17 cellular contexts compared by ENCODE assay signal in genomic region chr1:38571726-38572125, GRCh38.
"Had no signal": no experiment of that assay in that cellular context is flagged by ENCODE, and none has a peak within 500 bp of the region (broad histone marks: within the 10 kb centered on the region; RNA-seq: fewer than 3 reads in every experiment).

No MANE protein-coding gene starts in this region.

- ATAC-seq: activated CD8-positive, alpha-beta T cell treated with anti-CD3 and anti-CD28 coated beads, Interleukin-2, amount 10 ng/mL, durations not matched to agents 7 days and 5 days; natural killer cell had no signal

- H3K36me3 Mint-ChIP-seq: immature natural killer cell, natural killer cell had no signal

- H3K4me1 ChIP-seq: adrenal gland had no signal

- DNase-seq: activated CD4-positive, alpha-beta T cell treated with anti-CD3 and anti-CD28 coated beads for 4 hours; activated CD8-positive, alpha-beta T cell treated with anti-CD3 and anti-CD28 coated beads, Interleukin-2, amount 10 ng/mL, durations not matched to agents 7 days and 5 days; activated naive CD4-positive, alpha-beta T cell treated with anti-CD3 and anti-CD28 coated beads, Interleukin-2, amount 50 U/mL, for 16 hours; adrenal gland; central memory CD4-positive, alpha-beta T cell; cortex of kidney; effector memory CD4-positive, alpha-beta T cell; immature natural killer cell; left cardiac atrium; natural killer cell; occipital lobe; stimulated activated CD4-positive, alpha-beta T cell treated with anti-CD3 and anti-CD28 coated beads, Interleukin-4, amount 100 ng/mL, for 1 hour; stimulated activated CD8-positive, alpha-beta memory T cell treated with anti-CD3 and anti-CD28 coated beads, Interleukin-4, amount 100 ng/mL, for 48 hours had no signal

- H3K9me3 Mint-ChIP-seq: immature natural killer cell; natural killer cell; stimulated activated naive CD8-positive, alpha-beta T cell treated with anti-CD3 and anti-CD28 coated beads, Interleukin-15, Interleukin-2, amounts not matched to agents 100 ng/mL and 50 ng/mL, for 24 hours had no signal

- H3K27ac Mint-ChIP-seq: activated CD8-positive, alpha-beta T cell treated with anti-CD3 and anti-CD28 coated beads, Interleukin-2, amount 10 ng/mL, durations not matched to agents 7 days and 5 days; immature natural killer cell; natural killer cell; stimulated activated naive CD8-positive, alpha-beta T cell treated with anti-CD3 and anti-CD28 coated beads, Interleukin-15, Interleukin-2, amounts not matched to agents 100 ng/mL and 50 ng/mL, for 24 hours had no signal

- H3K4me1 Mint-ChIP-seq: immature natural killer cell had no signal

- H3K36me3 ChIP-seq: adrenal gland, vagina had no signal

- H3K27me3 ChIP-seq: adrenal gland, vagina had no signal

- H3K4me3 ChIP-seq: adrenal gland, lung, vagina had no signal

- H3K4me3 Mint-ChIP-seq: activated CD8-positive, alpha-beta T cell treated with anti-CD3 and anti-CD28 coated beads, Interleukin-2, amount 10 ng/mL, durations not matched to agents 7 days and 5 days; immature natural killer cell; natural killer cell; stimulated activated naive CD8-positive, alpha-beta T cell treated with anti-CD3 and anti-CD28 coated beads, Interleukin-15, Interleukin-2, amounts not matched to agents 100 ng/mL and 50 ng/mL, for 24 hours had no signal

- H3K9me3 ChIP-seq: adrenal gland, vagina had no signal

- H3K27ac ChIP-seq: adrenal gland, epithelial cell of prostate, vagina had no signal
